In the genomic region with DNA sequence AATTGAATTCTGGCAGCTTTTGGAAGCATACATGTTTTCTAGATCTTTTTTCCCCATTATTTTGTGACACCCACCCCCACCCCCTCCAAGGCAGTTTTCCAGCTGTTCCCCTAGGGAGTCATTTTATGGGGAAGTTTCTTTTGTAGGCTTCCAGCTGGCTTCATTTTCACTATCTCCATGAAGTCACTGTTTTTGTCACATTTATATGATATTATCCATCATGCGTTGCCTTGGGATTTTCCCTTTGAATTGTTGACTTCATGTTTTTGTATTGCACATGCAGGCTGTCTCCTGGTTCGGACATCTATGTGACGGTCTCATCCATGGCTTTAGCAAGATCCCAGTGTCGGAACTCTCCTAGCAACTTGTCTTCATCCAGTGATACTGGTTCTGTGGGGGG, we compare ENCODE assay signal across 18 cellular contexts.
DNase-seq lines count a peak whose midpoint lies in the region; ATAC-seq and TF ChIP-seq lines count a peak whose summit lies in the region.
"Had no signal": no experiment of that assay in that cellular context is flagged by ENCODE, and none has a peak within 500 bp of the region (broad histone marks: within the 10 kb centered on the region; RNA-seq: fewer than 3 reads in every experiment).

No MANE protein-coding gene starts in this region.

- H3K27ac ChIP-seq in HEK293 (ENCODE audit: extremely low read depth, low read depth, low read length) (no peak overlapping the region), SK-N-MC (peak overlapping the region; percentile 79), smooth muscle cell (ENCODE audit: low read depth) (peak overlapping the region; percentile 62)
- H3K27ac ChIP-seq: BLaER1 treated with 17β-estradiol and CSF1 and Interleukin-3, amounts not matched to agents 10 nM and 100 nM; GM23248; KMS-11; Peyer's patch had no signal

- H3K9me3 ChIP-seq in HEK293 (ENCODE audit: control insufficient read depth, insufficient read depth, low read depth, low read length), result no peaks in the 10 kb centered on the region
- no peaks in the 10 kb centered on the region for H3K9me3 ChIP-seq in SK-N-MC (ENCODE audit: low read depth, low read length)
- H3K9me3 ChIP-seq in smooth muscle cell (replicated peaks; ENCODE audit: low read depth), result no peaks in the 10 kb centered on the region
- H3K9me3 ChIP-seq: BLaER1 treated with 17β-estradiol and CSF1 and Interleukin-3, amounts not matched to agents 10 nM and 100 nM; Peyer's patch had no signal

- H3K4me3 ChIP-seq in HEK293 (ENCODE audit: low read depth, low read length) (no peak overlapping the region), SK-N-MC (peak overlapping the region; percentile 22; the same call in 1 of the 2 replicates), smooth muscle cell (no peak overlapping the region)
- H3K4me3 ChIP-seq: BLaER1 treated with 17β-estradiol and CSF1 and Interleukin-3, amounts not matched to agents 10 nM and 100 nM; GM23248; Peyer's patch had no signal

- TF ChIP-seq CTCF in HEK293 (tag by site-specific recombination; IDR thresholded peaks at IDR 0.05) (no peak), smooth muscle cell (IDR thresholded peaks at IDR 0.05; ENCODE audit: borderline replicate concordance, insufficient read depth, poor library complexity, severe bottlenecking) (no peak)

- H3K9ac ChIP-seq in SK-N-MC (ENCODE audit: insufficient read length) (no peak overlapping the region), smooth muscle cell (ENCODE audit: low read depth) (peak overlapping the region; percentile 9)
- H3K9ac ChIP-seq: BLaER1 treated with 17β-estradiol and CSF1 and Interleukin-3, amounts not matched to agents 10 nM and 100 nM; GM23248; KMS-11 had no signal

- DNase-seq in SK-N-MC (ENCODE audit: low read depth, low spot score) (no peak), left kidney (ENCODE audit: low read depth, low spot score) (peak; percentile 60), smooth muscle cell (lab: John Stamatoyannopoulos, UW; ENCODE audit: unreplicated experiment) (no peak)
- no peak for DNase-seq in stimulated activated CD4-positive, alpha-beta T cell treated with anti-CD3 and anti-CD28 coated beads, Interleukin-4, amount 100 ng/mL, for 24 hours
- DNase-seq: CD8-positive, alpha-beta T cell; GM23248; H9; IMR-90; NCI-H1694 treated with DMSO at 0.1 percent for 48 hours; NCI-H2081 treated with DMSO at 0.1 percent for 48 hours; NCI-H510A treated with DMSO at 0.1 percent for 48 hours; NCI-H748 treated with DMSO at 0.1 percent for 48 hours; Peyer's patch had no signal

- H3K4me2 ChIP-seq in smooth muscle cell, result no peak overlapping the region
- H3K4me2 ChIP-seq: BLaER1 treated with 17β-estradiol and CSF1 and Interleukin-3, amounts not matched to agents 10 nM and 100 nM; KMS-11 had no signal

- 63% methylated on average over 4 of the region's 4 CpGs for WGBS in smooth muscle cell (ENCODE audit: low lambda C conversion rate)

- no peak overlapping the region for H2AFZ ChIP-seq in smooth muscle cell (ENCODE audit: low read depth)
- H2AFZ ChIP-seq: GM23248 had no signal

- POLR2A ChIA-PET in HEK293 (lab: Yijun Ruan, JAX), result no interaction called here

- CTCF ChIA-PET in HEK293 (lab: Yijun Ruan, JAX), result no interaction called here

- no peaks in the 10 kb centered on the region for H3K27me3 ChIP-seq in smooth muscle cell (ENCODE audit: low read depth)
- H3K27me3 ChIP-seq: BLaER1 treated with 17β-estradiol and CSF1 and Interleukin-3, amounts not matched to agents 10 nM and 100 nM; Peyer's patch had no signal

- H3K36me3 ChIP-seq in HEK293 (ENCODE audit: control insufficient read depth in 2 of 2, insufficient read depth in 1 of 2, low read length in 2 of 2), result peaks cover 0 to 3% of the 10 kb centered on the region in 2 experiments; a peak in 1 of 3 replicates
- H3K36me3 ChIP-seq in SK-N-MC (ENCODE audit: insufficient read depth, low read length), result peaks cover 43% of the 10 kb centered on the region
- peaks cover 9% of the 10 kb centered on the region for H3K36me3 ChIP-seq in smooth muscle cell (ENCODE audit: low read depth)

- ATAC-seq in HG02678 (IDR thresholded peaks at IDR 0.05; ENCODE audit: unreplicated experiment) (no peak), HG03175 (IDR thresholded peaks at IDR 0.05; ENCODE audit: unreplicated experiment) (no peak)

- H4K20me1 ChIP-seq in smooth muscle cell (ENCODE audit: low read depth), result no peaks in the 10 kb centered on the region

- H3K4me1 ChIP-seq in HEK293 (ENCODE audit: control insufficient read depth, insufficient read depth, low read length) (peaks cover 4% of the 10 kb centered on the region; the same call in 1 of the 2 replicates), smooth muscle cell (ENCODE audit: low read depth) (peaks cover 16% of the 10 kb centered on the region)
- H3K4me1 ChIP-seq: BLaER1 treated with 17β-estradiol and CSF1 and Interleukin-3, amounts not matched to agents 10 nM and 100 nM; Peyer's patch had no signal

- no peaks in the 10 kb centered on the region for H3K79me2 ChIP-seq in smooth muscle cell (ENCODE audit: low read depth)

- no peaks in the 10 kb centered on the region for H3F3A ChIP-seq in smooth muscle cell (ENCODE audit: low read depth)

TF ChIP-seq in HEK293, 187 proteins besides CTCF, POLR2A, EP300 and RAD21:
- TF ChIP-seq GLIS1 (tag by site-specific recombination; IDR thresholded peaks at IDR 0.05), result no peak
- TF ChIP-seq ZIC2 (tag by site-specific recombination; IDR thresholded peaks at IDR 0.05), result peak; percentile 33; the same call in 1 of the 2 replicates
